Comparison of ENCODE assay signal across 1 cellular context in the genomic region with DNA sequence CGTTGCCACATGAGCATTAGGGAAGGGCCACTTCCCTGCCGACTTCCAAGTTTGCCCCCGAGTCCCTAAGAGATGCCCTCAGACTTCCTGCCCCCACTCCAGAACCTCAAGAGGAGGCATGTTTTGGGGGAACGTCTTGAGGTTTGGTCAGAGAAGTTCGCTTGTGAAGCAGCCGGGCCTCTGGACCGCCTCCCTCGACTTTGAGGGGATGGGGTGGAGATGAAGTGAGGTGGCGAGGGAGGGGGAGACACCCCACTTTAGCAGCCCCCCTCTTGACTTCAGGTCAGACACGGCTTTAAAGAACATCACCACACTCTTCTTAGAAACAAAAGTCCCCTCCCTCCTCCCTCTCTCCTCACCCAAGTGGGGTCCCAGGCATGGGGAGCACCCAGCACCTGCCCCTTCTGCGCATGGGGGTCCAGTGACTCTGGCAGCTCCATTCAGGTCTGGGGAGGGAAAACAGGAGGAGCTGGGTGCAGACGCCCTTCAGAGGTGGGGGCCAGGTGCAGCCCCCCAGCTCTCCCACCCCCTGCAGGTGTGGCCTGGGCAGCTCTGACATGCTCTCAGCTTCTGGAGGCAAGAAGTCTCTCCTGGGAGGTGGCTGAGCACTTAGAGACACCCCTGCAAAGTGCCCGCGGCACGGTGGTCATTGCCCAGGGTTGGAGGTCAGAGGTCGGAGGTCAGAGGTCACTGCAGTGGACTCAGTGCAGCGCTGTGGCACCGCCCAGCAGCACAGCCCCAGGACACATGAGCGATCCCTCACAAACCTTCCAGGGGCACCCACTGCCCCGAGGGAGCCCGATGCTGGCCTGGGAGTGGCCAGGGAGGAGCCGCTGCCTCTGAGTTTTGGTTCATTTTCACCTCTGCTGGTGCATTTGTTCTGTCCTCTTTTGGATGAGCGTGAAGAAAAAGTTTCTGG.
TF ChIP-seq lines count a peak whose summit lies in the region.

No MANE protein-coding gene starts in this region.

TF ChIP-seq in HepG2, 621 proteins besides CTCF, POLR2A, EP300 and RAD21 (continued from another document):
- TF ChIP-seq, protein P1, sequence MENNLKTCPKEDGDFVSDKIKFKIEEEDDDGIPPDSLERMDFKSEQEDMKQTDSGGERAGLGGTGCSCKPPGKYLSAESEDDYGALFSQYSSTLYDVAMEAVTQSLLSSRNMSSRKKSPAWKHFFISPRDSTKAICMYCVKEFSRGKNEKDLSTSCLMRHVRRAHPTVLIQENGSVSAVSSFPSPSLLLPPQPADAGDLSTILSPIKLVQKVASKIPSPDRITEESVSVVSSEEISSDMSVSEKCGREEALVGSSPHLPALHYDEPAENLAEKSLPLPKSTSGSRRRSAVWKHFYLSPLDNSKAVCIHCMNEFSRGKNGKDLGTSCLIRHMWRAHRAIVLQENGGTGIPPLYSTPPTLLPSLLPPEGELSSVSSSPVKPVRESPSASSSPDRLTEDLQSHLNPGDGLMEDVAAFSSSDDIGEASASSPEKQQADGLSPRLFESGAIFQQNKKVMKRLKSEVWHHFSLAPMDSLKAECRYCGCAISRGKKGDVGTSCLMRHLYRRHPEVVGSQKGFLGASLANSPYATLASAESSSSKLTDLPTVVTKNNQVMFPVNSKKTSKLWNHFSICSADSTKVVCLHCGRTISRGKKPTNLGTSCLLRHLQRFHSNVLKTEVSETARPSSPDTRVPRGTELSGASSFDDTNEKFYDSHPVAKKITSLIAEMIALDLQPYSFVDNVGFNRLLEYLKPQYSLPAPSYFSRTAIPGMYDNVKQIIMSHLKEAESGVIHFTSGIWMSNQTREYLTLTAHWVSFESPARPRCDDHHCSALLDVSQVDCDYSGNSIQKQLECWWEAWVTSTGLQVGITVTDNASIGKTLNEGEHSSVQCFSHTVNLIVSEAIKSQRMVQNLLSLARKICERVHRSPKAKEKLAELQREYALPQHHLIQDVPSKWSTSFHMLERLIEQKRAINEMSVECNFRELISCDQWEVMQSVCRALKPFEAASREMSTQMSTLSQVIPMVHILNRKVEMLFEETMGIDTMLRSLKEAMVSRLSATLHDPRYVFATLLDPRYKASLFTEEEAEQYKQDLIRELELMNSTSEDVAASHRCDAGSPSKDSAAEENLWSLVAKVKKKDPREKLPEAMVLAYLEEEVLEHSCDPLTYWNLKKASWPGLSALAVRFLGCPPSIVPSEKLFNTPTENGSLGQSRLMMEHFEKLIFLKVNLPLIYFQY (CRISPR knock-in tag; IDR thresholded peaks at IDR 0.05; ENCODE audit: borderline replicate concordance): no peak
- TF ChIP-seq ZNF430 (CRISPR knock-in tag; IDR thresholded peaks at IDR 0.05): no peak
- peak; percentile 31; the same call in 1 of the 2 replicates for TF ChIP-seq NR2F6 (IDR thresholded peaks at IDR 0.05)
- TF ChIP-seq NR2F6 (CRISPR knock-in tag; IDR thresholded peaks at IDR 0.05): no peak
